ENCODE assay signal across 8 cellular contexts in genomic region chr14:105528197-105528858, GRCh38. TPM values are rescaled to one million over a fixed set of nuclear protein-coding genes. Genes with fewer than 3 reads are reported as not detected.
DNase-seq lines count a peak whose midpoint lies in the region; ATAC-seq and TF ChIP-seq lines count a peak whose summit lies in the region.

No MANE protein-coding gene starts in this region.

- POLR2A ChIA-PET in HEK293T (lab: Yijun Ruan, JAX): interaction anchor here (0.6 to 1.5 kb wide), 6 partner anchors 9 to 157 kb away, joined by 3 to 14 read pairs (median 6); no protein-coding TSS in a partner anchor

- CTCF ChIA-PET in HEK293T (lab: Yijun Ruan, JAX): interaction anchor here (0.6 to 1.8 kb wide), 4 partner anchors 25 to 422 kb away, joined by 3 to 7 read pairs (median 3); no protein-coding TSS in a partner anchor

- peak overlapping the region; percentile 77 to 88 (median 85) for H3K9ac ChIP-seq in BLaER1 treated with 17β-estradiol and CSF1 and Interleukin-3, amounts not matched to agents 10 nM and 100 nM
- H3K9ac ChIP-seq in endodermal cell (ENCODE audit: extremely low read depth, low read length, poor library complexity, severe bottlenecking): no peak overlapping the region

- WGBS in endodermal cell (ENCODE audit: insufficient coverage in 1 of 2, insufficient read length in 1 of 2), 2 experiments: 17 to 31% methylated on average over 18 to 85 of the region's 85 CpGs

- peak overlapping the region; percentile 33 for H3K4me3 Mint-ChIP-seq in endodermal cell

- H3K4me1 Mint-ChIP-seq in endodermal cell: no peaks in the 10 kb centered on the region

- DNase-seq in HEK293T (ENCODE audit: extremely low spot score) (peak; percentile 92), NCI-H748 treated with DMSO at 0.1 percent for 48 hours (lab: John Stamatoyannopoulos, UW) (peak; percentile 53), endodermal cell (peak; percentile 88), midbrain (lab: John Stamatoyannopoulos, UW) (peak; percentile 81)
- DNase-seq in activated CD8-positive, alpha-beta memory T cell treated with anti-CD3 and anti-CD28 coated beads, Interleukin-2, amount 50 U/mL, for 1 hour (ENCODE audit: extremely low read depth): peak; percentile 33
- peak; percentile 55 for DNase-seq in stimulated activated CD8-positive, alpha-beta memory T cell treated with anti-CD3 and anti-CD28 coated beads, Interleukin-15, amount 100 ng/mL, for 1 hour (ENCODE audit: low read depth)

- H3K27me3 ChIP-seq in BLaER1 treated with 17β-estradiol and CSF1 and Interleukin-3, amounts not matched to agents 10 nM and 100 nM: peaks cover 0 to 21% (median 0%) of the 10 kb centered on the region in 11 experiments; a peak in 7 of 22 replicates
- H3K27me3 ChIP-seq in endodermal cell (ENCODE audit: control insufficient read depth, insufficient read depth, low read length, poor library complexity, severe bottlenecking): peaks cover 48% of the 10 kb centered on the region

- no peaks in the 10 kb centered on the region for H3K36me3 Mint-ChIP-seq in endodermal cell (ENCODE audit: low read depth)

- peak overlapping the region; percentile 95 to 100 (median 99) for H3K4me2 ChIP-seq in BLaER1 treated with 17β-estradiol and CSF1 and Interleukin-3, amounts not matched to agents 10 nM and 100 nM

- H3K27ac Mint-ChIP-seq in endodermal cell: no peak overlapping the region

- TF ChIP-seq POLR2A in GM18505 (IDR thresholded peaks at IDR 0.05; ENCODE audit: borderline replicate concordance, extremely low read depth, insufficient read depth, insufficient read length): no peak

- H4K20me1 ChIP-seq in BLaER1 treated with 17β-estradiol and CSF1 and Interleukin-3, amounts not matched to agents 10 nM and 100 nM: peaks cover 0 to 35% (median 7%) of the 10 kb centered on the region in 11 experiments; a peak in 11 of 22 replicates

- H3K9me3 Mint-ChIP-seq in endodermal cell: peaks cover 14% of the 10 kb centered on the region

- TF ChIP-seq CTCF in endodermal cell (conservative IDR thresholded peaks at IDR 0.05): peak; percentile 86

- peaks cover 54 to 77% (median 68%) of the 10 kb centered on the region in 10 experiments for H3K4me1 ChIP-seq in BLaER1 treated with 17β-estradiol and CSF1 and Interleukin-3, amounts not matched to agents 10 nM and 100 nM
- no peaks in the 10 kb centered on the region for H3K4me1 ChIP-seq in endodermal cell (ENCODE audit: control insufficient read depth, insufficient read depth, low read length)

- no peaks in the 10 kb centered on the region for H3K36me3 ChIP-seq in BLaER1 treated with 17β-estradiol and CSF1 and Interleukin-3, amounts not matched to agents 10 nM and 100 nM
- H3K36me3 ChIP-seq in endodermal cell (ENCODE audit: control insufficient read depth, insufficient read depth, low read length): no peaks in the 10 kb centered on the region

- peaks cover 48% of the 10 kb centered on the region for H3K27me3 Mint-ChIP-seq in endodermal cell (ENCODE audit: insufficient read depth)

- peak overlapping the region; percentile 60 to 84 (median 72) for H3K4me3 ChIP-seq in BLaER1 treated with 17β-estradiol and CSF1 and Interleukin-3, amounts not matched to agents 10 nM and 100 nM
- no peak overlapping the region for H3K4me3 ChIP-seq in endodermal cell (ENCODE audit: low read length)

- no peaks in the 10 kb centered on the region for H3K9me3 ChIP-seq in BLaER1 treated with 17β-estradiol and CSF1 and Interleukin-3, amounts not matched to agents 10 nM and 100 nM (replicated peaks in 1 of 11)
- no peaks in the 10 kb centered on the region for H3K9me3 ChIP-seq in endodermal cell (ENCODE audit: control insufficient read depth, low read length)

- H3K27ac ChIP-seq in BLaER1 treated with 17β-estradiol and CSF1 and Interleukin-3, amounts not matched to agents 10 nM and 100 nM: peak overlapping the region; percentile 56 to 89 (median 85); a peak in 21 of 22 replicates
- H3K27ac ChIP-seq in endodermal cell (ENCODE audit: low read depth, low read length): no peak overlapping the region

- no peak for ATAC-seq in GM18505 (IDR thresholded peaks at IDR 0.05; ENCODE audit: unreplicated experiment)

TF ChIP-seq in HEK293T, 16 proteins besides CTCF, POLR2A, EP300 and RAD21:
- TF ChIP-seq BHLHE40 (IDR thresholded peaks at IDR 0.05; ENCODE audit: borderline replicate concordance) (no peak), FOXM1 (IDR thresholded peaks at IDR 0.05; ENCODE audit: borderline replicate concordance) (no peak), FOXA1 (IDR thresholded peaks at IDR 0.05) (no peak), LEF1 (IDR thresholded peaks at IDR 0.05; ENCODE audit: borderline replicate concordance) (no peak), FOXK2 (IDR thresholded peaks at IDR 0.05) (no peak), SP1 (IDR thresholded peaks at IDR 0.05) (no peak), ARNT (IDR thresholded peaks at IDR 0.05) (no peak), HDGF (IDR thresholded peaks at IDR 0.05; ENCODE audit: borderline replicate concordance) (no peak), PKNOX1 (IDR thresholded peaks at IDR 0.05) (no peak), NFRKB (IDR thresholded peaks at IDR 0.05) (no peak), ZNF384 (IDR thresholded peaks at IDR 0.05) (no peak), TARDBP (IDR thresholded peaks at IDR 0.05) (no peak), CTBP1 (IDR thresholded peaks at IDR 0.05; ENCODE audit: borderline replicate concordance) (no peak), ELF4 (IDR thresholded peaks at IDR 0.05) (no peak), L3MBTL2 (conservative IDR thresholded peaks at IDR 0.05) (no peak), SUZ12 (IDR thresholded peaks at IDR 0.05) (no peak)

RNA-seq across cellular contexts. Expression of gene TMEM121, which starts 1.9 kb away (rescaled TPM):
- total RNA-seq in endodermal cell: 1 to 10 TPM in 1 of 2 donors, under 1 TPM in 1; 0.29 to 1.5 TPM
- 5.8 TPM for polyA plus RNA-seq in endodermal cell (2013, experiment 1 of 2)
- polyA plus RNA-seq in endodermal cell (2013, experiment 2 of 2): 6.1 TPM

RNA-seq across cellular contexts. Expression of gene TEDC1, which starts 37.3 kb away (rescaled TPM):
- total RNA-seq in endodermal cell: 10 to 100 TPM in 1 of 2 donors, 1 to 10 TPM in 1; 9.1 to 23.8 TPM
- polyA plus RNA-seq in endodermal cell (2013, experiment 1 of 2): 21.3 TPM
- polyA plus RNA-seq in endodermal cell (2013, experiment 2 of 2): 19.0 TPM

RNA-seq across cellular contexts. Expression of gene CRIP1, which starts 41.6 kb away (rescaled TPM):
- 10 to 100 TPM in 1 of 2 donors, 1 to 10 TPM in 1; 7.0 to 47.1 TPM for total RNA-seq in endodermal cell
- 29.7 TPM for polyA plus RNA-seq in endodermal cell (2013, experiment 1 of 2)
- 32.3 TPM for polyA plus RNA-seq in endodermal cell (2013, experiment 2 of 2)

RNA-seq across cellular contexts. Expression of gene CRIP2, which starts 53.7 kb away (rescaled TPM):
- total RNA-seq in endodermal cell: 1 to 10 TPM; 3.9 to 5.3 TPM
- 96.3 TPM for polyA plus RNA-seq in endodermal cell (2013, experiment 1 of 2)
- 93.1 TPM for polyA plus RNA-seq in endodermal cell (2013, experiment 2 of 2)

Comparison
In these comparisons a context has a peak if more than half of its experiments do, and no peak if none do; other contexts are left out.
1. DNase-seq: peak in every context shown above with its lines; median percentile 92 in HEK293T; 88 in endodermal cell; 81 in midbrain; 55 in stimulated activated CD8-positive, alpha-beta memory T cell treated with anti-CD3 and anti-CD28 coated beads, Interleukin-15, amount 100 ng/mL, for 1 hour; 53 in NCI-H748 treated with DMSO at 0.1 percent for 48 hours; 33 in activated CD8-positive, alpha-beta memory T cell treated with anti-CD3 and anti-CD28 coated beads, Interleukin-2, amount 50 U/mL, for 1 hour.